ENCODE assay signal across 34 cellular contexts in genomic region chr2:166337932-166338331, GRCh38. TPM values are rescaled to one million over a fixed set of nuclear protein-coding genes. Genes with fewer than 3 reads are reported as not detected.
"Had no signal": no experiment of that assay in that cellular context is flagged by ENCODE, and none has a peak within 500 bp of the region (broad histone marks: within the 10 kb centered on the region; RNA-seq: fewer than 3 reads in every experiment).

No MANE protein-coding gene starts in this region.

- H3K36me3 ChIP-seq: ascending aorta, MG63, SJSA1 had no signal

- H3K36me3 Mint-ChIP-seq: activated CD8-positive, alpha-beta memory T cell treated with anti-CD3 and anti-CD28 coated beads, Interleukin-2, amount 10 ng/mL, durations not matched to agents 7 days and 5 days; activated naive CD4-positive, alpha-beta T cell treated with anti-CD3 and anti-CD28 coated beads, Interleukin-2, amount 50 U/mL, for 24 hours; WTC11 had no signal

- H3K27ac Mint-ChIP-seq: activated CD4-positive, alpha-beta T cell treated with anti-CD3 and anti-CD28 coated beads, Interleukin-2, amount 10 ng/mL, durations not matched to agents 24 days and 14 days; activated CD8-positive, alpha-beta memory T cell treated with anti-CD3 and anti-CD28 coated beads, Interleukin-2, amount 10 ng/mL, durations not matched to agents 7 days and 5 days; activated naive CD4-positive, alpha-beta T cell treated with anti-CD3 and anti-CD28 coated beads, Interleukin-2, amount 50 U/mL, for 24 hours; activated T-cell treated with anti-CD3 and anti-CD28 coated beads, Interleukin-2, amount 50 U/mL, for 24 hours; activated T-helper 1 cell treated with anti-CD3 and anti-CD28 coated beads, Interleukin-12 subunit alpha, Interleukin-12 subunit beta, Interleukin-2, Interleukin-4 antibody, amounts not matched to agents 30 ng/mL and 10 ng/mL and 1 ng/mL, durations not matched to agents 14 hours and 24 hours and 36 hours; T-helper 1 cell treated with Interleukin-12 subunit alpha and Interleukin-12 subunit beta and Interleukin-4 antibody, amounts not matched to agents 30 μg/mL and 1 μg/mL, for 36 hours had no signal

- H3K4me3 ChIP-seq: ascending aorta, body of pancreas, MG63, SJSA1 had no signal

- H3K4me1 Mint-ChIP-seq: activated CD4-positive, alpha-beta T cell treated with anti-CD3 and anti-CD28 coated beads, Interleukin-2, amount 10 ng/mL, durations not matched to agents 24 days and 14 days; activated CD8-positive, alpha-beta memory T cell treated with anti-CD3 and anti-CD28 coated beads, Interleukin-2, amount 10 ng/mL, durations not matched to agents 7 days and 5 days; activated naive CD4-positive, alpha-beta T cell treated with anti-CD3 and anti-CD28 coated beads, Interleukin-2, amount 50 U/mL, for 24 hours had no signal

- H3K9me3 ChIP-seq: ascending aorta, body of pancreas, MG63, SJSA1 had no signal

- ATAC-seq: activated CD8-positive, alpha-beta memory T cell treated with anti-CD3 and anti-CD28 coated beads, Interleukin-2, amount 10 ng/mL, durations not matched to agents 7 days and 5 days; body of pancreas; PC-3; SK-N-SH treated with all-trans-retinoic acid at 6 μM for 48 hours; WTC11 had no signal

- H3K27me3 ChIP-seq: ascending aorta, body of pancreas, MG63, SJSA1 had no signal

- FAIRE-seq: bronchial epithelial cell, RCC 7860 had no signal

- H3K4me1 ChIP-seq: ascending aorta, SJSA1 had no signal

- H3K27ac ChIP-seq: ascending aorta, body of pancreas, SJSA1 had no signal

- H3K4me3 Mint-ChIP-seq: activated CD4-positive, alpha-beta T cell treated with anti-CD3 and anti-CD28 coated beads, Interleukin-2, amount 10 ng/mL, durations not matched to agents 24 days and 14 days; activated CD8-positive, alpha-beta memory T cell treated with anti-CD3 and anti-CD28 coated beads, Interleukin-2, amount 10 ng/mL, durations not matched to agents 7 days and 5 days; activated naive CD4-positive, alpha-beta T cell treated with anti-CD3 and anti-CD28 coated beads, Interleukin-2, amount 50 U/mL, for 24 hours; activated T-cell treated with anti-CD3 and anti-CD28 coated beads, Interleukin-2, amount 50 U/mL, for 24 hours; activated T-helper 1 cell treated with anti-CD3 and anti-CD28 coated beads, Interleukin-12 subunit alpha, Interleukin-12 subunit beta, Interleukin-2, Interleukin-4 antibody, amounts not matched to agents 30 ng/mL and 10 ng/mL and 1 ng/mL, durations not matched to agents 14 hours and 24 hours and 36 hours; T-helper 1 cell treated with Interleukin-12 subunit alpha and Interleukin-12 subunit beta and Interleukin-4 antibody, amounts not matched to agents 30 μg/mL and 1 μg/mL, for 36 hours; WTC11 had no signal

- H3K9me3 Mint-ChIP-seq: activated CD4-positive, alpha-beta T cell treated with anti-CD3 and anti-CD28 coated beads, Interleukin-2, amount 10 ng/mL, durations not matched to agents 24 days and 14 days; activated naive CD4-positive, alpha-beta T cell treated with anti-CD3 and anti-CD28 coated beads, Interleukin-2, amount 50 U/mL, for 24 hours; activated T-cell treated with anti-CD3 and anti-CD28 coated beads, Interleukin-2, amount 50 U/mL, for 24 hours; activated T-helper 1 cell treated with anti-CD3 and anti-CD28 coated beads, Interleukin-12 subunit alpha, Interleukin-12 subunit beta, Interleukin-2, Interleukin-4 antibody, amounts not matched to agents 30 ng/mL and 10 ng/mL and 1 ng/mL, durations not matched to agents 14 hours and 24 hours and 36 hours; T-helper 1 cell treated with Interleukin-12 subunit alpha and Interleukin-12 subunit beta and Interleukin-4 antibody, amounts not matched to agents 30 μg/mL and 1 μg/mL, for 36 hours; WTC11 had no signal

- H3K27me3 Mint-ChIP-seq: activated CD4-positive, alpha-beta T cell treated with anti-CD3 and anti-CD28 coated beads, Interleukin-2, amount 10 ng/mL, durations not matched to agents 24 days and 14 days; activated CD8-positive, alpha-beta memory T cell treated with anti-CD3 and anti-CD28 coated beads, Interleukin-2, amount 10 ng/mL, durations not matched to agents 7 days and 5 days; activated naive CD4-positive, alpha-beta T cell treated with anti-CD3 and anti-CD28 coated beads, Interleukin-2, amount 50 U/mL, for 24 hours; activated T-cell treated with anti-CD3 and anti-CD28 coated beads, Interleukin-2, amount 50 U/mL, for 24 hours had no signal

- DNase-seq: activated CD4-positive, alpha-beta T cell treated with anti-CD3 and anti-CD28 coated beads for 1 hour; activated CD4-positive, alpha-beta T cell treated with anti-CD3 and anti-CD28 coated beads, Interleukin-2, amount 10 ng/mL, durations not matched to agents 24 days and 14 days; activated CD4-positive, alpha-beta T cell treated with anti-CD3 and anti-CD28 coated beads, Interleukin-2, amount 50 U/mL, for 48 hours; activated CD8-positive, alpha-beta memory T cell treated with anti-CD3 and anti-CD28 coated beads, Interleukin-2, amount 10 ng/mL, durations not matched to agents 7 days and 5 days; activated effector memory CD4-positive, alpha-beta T cell treated with Interleukin-2 at 50 U/mL for 16 hours; activated naive CD4-positive, alpha-beta T cell; activated T-cell treated with anti-CD3 and anti-CD28 coated beads, Interleukin-2, amount 50 U/mL, for 24 hours; amniotic stem cell; body of pancreas; central memory CD4-positive, alpha-beta T cell; MG63; MV-4-11; NCI-H1092 treated with DMSO at 0.1 percent for 48 hours; NCI-H1417 treated with DMSO at 0.1 percent for 48 hours; NCI-H1694; NCI-H2029; NCI-H2107; NCI-H2171 treated with DMSO at 0.1 percent for 48 hours; NCI-H345; NCI-H510A; NCI-H526 treated with DMSO at 0.1 percent for 48 hours; NK-92 treated with Interleukin-12 subunit alpha and Interleukin-12 subunit beta, amount 100 ng/mL, for 24 hours; PC-3; SHP77; SW 1271 had no signal

RNA-seq across cellular contexts. Expression of gene SCN9A, which starts 37.8 kb away (rescaled TPM):
- total RNA-seq: activated CD4-positive, alpha-beta T cell treated with anti-CD3 and anti-CD28 coated beads, Interleukin-2, amount 10 ng/mL, durations not matched to agents 24 days and 14 days; activated CD8-positive, alpha-beta memory T cell treated with anti-CD3 and anti-CD28 coated beads, Interleukin-2, amount 10 ng/mL, durations not matched to agents 7 days and 5 days had no signal
